1 cellular context compared by ENCODE assay signal in the genomic region with DNA sequence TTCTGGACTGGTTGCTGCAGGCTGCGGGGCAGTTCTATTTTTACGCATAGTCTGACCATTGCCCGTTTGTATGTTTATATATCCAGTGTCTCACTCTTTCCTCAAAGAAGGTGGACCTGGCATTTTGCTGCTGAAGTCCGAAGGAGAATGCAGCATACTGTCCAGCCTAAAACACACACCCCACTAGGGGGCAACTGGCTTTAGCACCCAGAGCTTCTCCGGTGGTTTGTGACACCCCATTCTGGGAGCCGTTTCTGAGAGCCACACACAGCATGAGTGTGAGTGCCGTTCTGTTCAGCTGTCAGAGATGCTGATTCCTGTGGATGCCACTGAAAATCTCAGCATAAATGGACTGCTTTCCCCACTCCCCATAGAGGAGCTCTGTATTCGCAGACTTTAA.
TF ChIP-seq lines count a peak whose summit lies in the region.

No MANE protein-coding gene starts in this region.

TF ChIP-seq in K562, 482 proteins besides CTCF, POLR2A, EP300 and RAD21 (continued from another document):
- TF ChIP-seq TOE1 (IDR thresholded peaks at IDR 0.05; ENCODE audit: borderline replicate concordance), result no peak
- no peak for TF ChIP-seq TOE1 (CRISPR knock-in tag; IDR thresholded peaks at IDR 0.05; ENCODE audit: borderline replicate concordance, low read depth)
- no peak for TF ChIP-seq ZNF124 (CRISPR knock-in tag; IDR thresholded peaks at IDR 0.05)
- TF ChIP-seq JUN (IDR thresholded peaks at IDR 0.05; ENCODE audit: borderline replicate concordance, low read depth, low read length), result no peak
- no peak for TF ChIP-seq JUN (CRISPR knock-in tag; IDR thresholded peaks at IDR 0.05; ENCODE audit: borderline replicate concordance)
- TF ChIP-seq FOXJ2 (tag; IDR thresholded peaks at IDR 0.05), result no peak
- no peak for TF ChIP-seq CREBBP (IDR thresholded peaks at IDR 0.05; ENCODE audit: low read depth, low read length)
- no peak for TF ChIP-seq ZBTB34 (CRISPR knock-in tag; IDR thresholded peaks at IDR 0.05)
- no peak for TF ChIP-seq DLX4 (CRISPR knock-in tag; IDR thresholded peaks at IDR 0.05)
